16 cellular contexts compared by ENCODE assay signal in genomic region chr11:86588566-86589090, GRCh38.
A peak's percentile ranks its signal among the peaks of the same experiment; 100 is the strongest.
DNase-seq lines count a peak whose midpoint lies in the region; TF ChIP-seq lines count a peak whose summit lies in the region.
"Had no signal": no experiment of that assay in that cellular context is flagged by ENCODE, and none has a peak within 500 bp of the region (broad histone marks: within the 10 kb centered on the region; RNA-seq: fewer than 3 reads in every experiment).

No MANE protein-coding gene starts in this region.

- H3K4me3 ChIP-seq in epithelial cell of proximal tubule (ENCODE audit: low read depth, low read length) (no peak overlapping the region), osteoblast (ENCODE audit: insufficient read depth, low read length) (no peak overlapping the region)
- H3K4me3 ChIP-seq: dorsolateral prefrontal cortex, SJCRH30 had no signal

- no peaks in the 10 kb centered on the region for H3K27me3 ChIP-seq in osteoblast (ENCODE audit: insufficient read depth, low read length)
- H3K27me3 ChIP-seq: dorsolateral prefrontal cortex, SJCRH30 had no signal

- no peak overlapping the region for H3K4me2 ChIP-seq in osteoblast (ENCODE audit: insufficient read depth, low read length)

- peak; percentile 89 for DNase-seq in DMS79 treated with DMSO at 0.1 percent for 48 hours (lab: John Stamatoyannopoulos, UW)
- peak; percentile 12 for DNase-seq in NCI-H2029 treated with DMSO at 0.1 percent for 48 hours (lab: John Stamatoyannopoulos, UW)
- DNase-seq in epithelial cell of proximal tubule (ENCODE audit: low read depth), result peak; percentile 70
- DNase-seq in osteoblast (ENCODE audit: insufficient read length, low spot score, missing footprints), result peak; percentile 56
- DNase-seq in cerebellum (ENCODE audit: low spot score), result no peak
- DNase-seq in NCI-H446 (lab: John Stamatoyannopoulos, UW), result no peak
- DNase-seq in SK-N-DZ (ENCODE audit: low spot score), result no peak
- DNase-seq in HCEC 1CT, result no peak
- DNase-seq: activated CD4-positive, alpha-beta T cell treated with anti-CD3 and anti-CD28 coated beads, Interleukin-2, amount 10 ng/mL, durations not matched to agents 24 days and 14 days; activated naive CD4-positive, alpha-beta T cell treated with anti-CD3 and anti-CD28 coated beads, Interleukin-2, amount 10 ng/mL, durations not matched to agents 7 days and 5 days; CD4-positive, CD25-positive, alpha-beta regulatory T cell; dorsolateral prefrontal cortex; naive B cell; NCI-H510A treated with DMSO at 0.1 percent for 48 hours; SJCRH30; stimulated activated naive B cell treated with anti-CD40 and anti-IgM and Interleukin-4, amounts not matched to agents 10 μg/mL and 1 μg/mL and 100 μg/mL, for 72 hours had no signal

- no peaks in the 10 kb centered on the region for H3K9me3 ChIP-seq in osteoblast (ENCODE audit: low read depth, low read length)
- H3K9me3 ChIP-seq: SJCRH30 had no signal

- H3K27ac ChIP-seq in osteoblast (ENCODE audit: low read depth, low read length), result no peak overlapping the region
- H3K27ac ChIP-seq: SJCRH30 had no signal

- H3K79me2 ChIP-seq in osteoblast (ENCODE audit: insufficient read depth, low read length), result no peaks in the 10 kb centered on the region

- no peaks in the 10 kb centered on the region for H3K36me3 ChIP-seq in osteoblast (ENCODE audit: insufficient read depth, low read length)
- H3K36me3 ChIP-seq: SJCRH30 had no signal

- TF ChIP-seq CTCF in epithelial cell of proximal tubule (conservative IDR thresholded peaks at IDR 0.05; ENCODE audit: low read depth, low read length), result no peak
- no peak for TF ChIP-seq CTCF in osteoblast (IDR thresholded peaks at IDR 0.05; ENCODE audit: extremely low read depth, low read depth, low read length)

- H2AFZ ChIP-seq in osteoblast (ENCODE audit: low read length), result no peak overlapping the region

- no peaks in the 10 kb centered on the region for H4K20me1 ChIP-seq in osteoblast (ENCODE audit: insufficient read depth, low read length)

- H3K4me1 ChIP-seq in osteoblast (ENCODE audit: insufficient read depth, low read length), result peaks cover 19% of the 10 kb centered on the region

Comparison
In these comparisons a context has a peak if more than half of its experiments do, and no peak if none do; other contexts are left out.
1. DNase-seq: peak in DMS79 treated with DMSO at 0.1 percent for 48 hours (single experiment), NCI-H2029 treated with DMSO at 0.1 percent for 48 hours (single experiment), epithelial cell of proximal tubule (single experiment) and osteoblast (single experiment); none in cerebellum (single experiment), NCI-H446 (0 of 2), SK-N-DZ (single experiment) and HCEC 1CT (single experiment).